Comparison of ENCODE assay signal across 19 cellular contexts in the genomic region with DNA sequence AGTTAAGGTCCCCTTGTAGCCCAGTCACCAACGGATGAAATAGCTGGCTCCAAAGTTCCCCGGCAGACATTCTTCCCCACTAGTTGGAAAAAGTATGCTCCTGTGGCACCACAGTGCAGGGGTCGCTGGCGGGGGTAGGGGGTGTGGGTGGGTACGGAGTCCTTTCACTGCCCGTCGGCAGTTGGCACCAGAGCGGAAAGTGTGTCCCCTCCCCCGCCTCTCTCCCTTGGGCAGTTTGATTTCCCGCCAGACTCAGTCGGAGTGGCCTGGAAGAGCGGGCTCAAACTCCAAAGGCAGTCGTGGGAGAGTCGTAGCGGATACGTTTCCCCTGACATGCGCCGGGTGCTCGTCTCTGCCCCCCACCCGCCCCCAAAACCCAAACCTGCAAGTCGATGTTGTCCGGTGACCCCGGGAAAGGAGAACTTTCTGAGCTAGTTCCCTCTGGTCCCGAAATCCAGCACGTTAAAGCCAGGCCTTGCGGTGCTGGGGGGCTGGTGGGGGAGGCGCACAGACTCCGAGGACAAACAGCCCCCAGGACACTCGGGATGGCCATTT. TPM values are rescaled to one million over a fixed set of nuclear protein-coding genes. Genes with fewer than 3 reads are reported as not detected.
DNase-seq lines count a peak whose midpoint lies in the region; ATAC-seq lines count a peak whose summit lies in the region.
"Had no signal": no experiment of that assay in that cellular context is flagged by ENCODE, and none has a peak within 500 bp of the region (broad histone marks: within the 10 kb centered on the region; RNA-seq: fewer than 3 reads in every experiment).

No MANE protein-coding gene starts in this region.

- H3K36me3 ChIP-seq in SJCRH30: no peaks in the 10 kb centered on the region
- no peaks in the 10 kb centered on the region for H3K36me3 ChIP-seq in iPS-15b (ENCODE audit: control insufficient read depth, insufficient read depth, low read length)
- H3K36me3 ChIP-seq: adrenal gland had no signal

- H3K9ac ChIP-seq in iPS-15b (ENCODE audit: low read depth, low read length): no peak overlapping the region

- peaks cover 29% of the 10 kb centered on the region for H3K4me1 ChIP-seq in SJCRH30
- H3K4me1 ChIP-seq in iPS-15b (ENCODE audit: control insufficient read depth, insufficient read depth, low read length): peaks cover 19% of the 10 kb centered on the region

- no peak for ATAC-seq in activated naive CD8-positive, alpha-beta T cell treated with anti-CD3 and anti-CD28 coated beads, Interleukin-2, amount 10 ng/mL, durations not matched to agents 7 days and 5 days (ENCODE audit: low read depth)
- ATAC-seq in GM21390 (IDR thresholded peaks at IDR 0.05; ENCODE audit: unreplicated experiment) (no peak), HG03432 (IDR thresholded peaks at IDR 0.05; ENCODE audit: unreplicated experiment) (no peak)
- ATAC-seq in effector memory CD8-positive, alpha-beta T cell (replicated peaks): no peak
- ATAC-seq: K562; mucosa of descending colon; stimulated activated naive CD8-positive, alpha-beta T cell treated with anti-CD3 and anti-CD28 coated beads, Interleukin-15, Interleukin-2, amounts not matched to agents 100 U/mL and 50 U/mL, for 24 hours had no signal

- peaks cover 24% of the 10 kb centered on the region for H3K27me3 ChIP-seq in SJCRH30
- peaks cover 67% of the 10 kb centered on the region for H3K27me3 ChIP-seq in iPS-15b (ENCODE audit: control insufficient read depth, insufficient read depth, low read length)

- peak overlapping the region; percentile 7 for H3K27ac Mint-ChIP-seq in activated naive CD8-positive, alpha-beta T cell treated with anti-CD3 and anti-CD28 coated beads, Interleukin-2, amount 10 ng/mL, durations not matched to agents 7 days and 5 days
- no peak overlapping the region for H3K27ac Mint-ChIP-seq in activated naive CD8-positive, alpha-beta T cell treated with anti-CD3 and anti-CD28 coated beads for 36 hours
- H3K27ac Mint-ChIP-seq in effector memory CD8-positive, alpha-beta T cell: no peak overlapping the region
- H3K27ac Mint-ChIP-seq: HFFc6 had no signal

- peak overlapping the region; percentile 58 for H3K27ac ChIP-seq in SJCRH30
- H3K27ac ChIP-seq: adrenal gland had no signal

- POLR2A ChIA-PET in activated naive CD8-positive, alpha-beta T cell treated with anti-CD3 and anti-CD28 coated beads, Interleukin-2, amount 10 ng/mL, durations not matched to agents 7 days and 5 days (lab: Charles Lee): no interaction called here

- no peaks in the 10 kb centered on the region for H3K9me3 ChIP-seq in SJCRH30 (replicated peaks)
- H3K9me3 ChIP-seq in iPS-15b (ENCODE audit: control insufficient read depth, insufficient read depth, low read length): no peaks in the 10 kb centered on the region
- H3K9me3 ChIP-seq: adrenal gland, mucosa of descending colon had no signal

- peaks cover 5% of the 10 kb centered on the region for H3K9me3 Mint-ChIP-seq in activated naive CD8-positive, alpha-beta T cell treated with anti-CD3 and anti-CD28 coated beads, Interleukin-2, amount 10 ng/mL, durations not matched to agents 7 days and 5 days
- peaks cover 9% of the 10 kb centered on the region for H3K9me3 Mint-ChIP-seq in activated naive CD8-positive, alpha-beta T cell treated with anti-CD3 and anti-CD28 coated beads for 36 hours
- peaks cover 0 to 10% of the 10 kb centered on the region in 2 donors for H3K9me3 Mint-ChIP-seq in effector memory CD8-positive, alpha-beta T cell
- H3K9me3 Mint-ChIP-seq: HFFc6 had no signal

- peaks cover 96% of the 10 kb centered on the region for H3K27me3 Mint-ChIP-seq in activated naive CD8-positive, alpha-beta T cell treated with anti-CD3 and anti-CD28 coated beads, Interleukin-2, amount 10 ng/mL, durations not matched to agents 7 days and 5 days
- H3K27me3 Mint-ChIP-seq in activated naive CD8-positive, alpha-beta T cell treated with anti-CD3 and anti-CD28 coated beads for 36 hours: peaks cover 100% of the 10 kb centered on the region
- peaks cover 93 to 100% of the 10 kb centered on the region in 2 donors for H3K27me3 Mint-ChIP-seq in effector memory CD8-positive, alpha-beta T cell

- H3K4me3 Mint-ChIP-seq in activated naive CD8-positive, alpha-beta T cell treated with anti-CD3 and anti-CD28 coated beads, Interleukin-2, amount 10 ng/mL, durations not matched to agents 7 days and 5 days: peak overlapping the region; percentile 43
- no peak overlapping the region for H3K4me3 Mint-ChIP-seq in activated naive CD8-positive, alpha-beta T cell treated with anti-CD3 and anti-CD28 coated beads for 36 hours
- no peak overlapping the region for H3K4me3 Mint-ChIP-seq in effector memory CD8-positive, alpha-beta T cell
- H3K4me3 Mint-ChIP-seq: HFFc6 had no signal

- DNase-seq in activated naive CD8-positive, alpha-beta T cell treated with anti-CD3 and anti-CD28 coated beads, Interleukin-2, amount 10 ng/mL, durations not matched to agents 7 days and 5 days: no peak
- no peak for DNase-seq in activated naive CD8-positive, alpha-beta T cell treated with anti-CD3 and anti-CD28 coated beads for 36 hours
- DNase-seq in SJCRH30: peak; percentile 48 to 61
- no peak for DNase-seq in effector memory CD8-positive, alpha-beta T cell
- no peak for DNase-seq in NCI-H146 (lab: John Stamatoyannopoulos, UW)
- DNase-seq: activated CD4-positive, CD25-positive, alpha-beta regulatory T cell; adrenal gland; cerebellar nuclear complex; DND-41; HFFc6; mucosa of descending colon; NCI-H446 treated with DMSO at 0.1 percent for 48 hours; stimulated activated naive CD8-positive, alpha-beta T cell treated with anti-CD3 and anti-CD28 coated beads, Interleukin-15, Interleukin-2, amounts not matched to agents 100 U/mL and 50 U/mL, for 24 hours had no signal

- peaks cover 65% of the 10 kb centered on the region for H3K4me1 Mint-ChIP-seq in activated naive CD8-positive, alpha-beta T cell treated with anti-CD3 and anti-CD28 coated beads, Interleukin-2, amount 10 ng/mL, durations not matched to agents 7 days and 5 days
- H3K4me1 Mint-ChIP-seq in activated naive CD8-positive, alpha-beta T cell treated with anti-CD3 and anti-CD28 coated beads for 36 hours: peaks cover 51% of the 10 kb centered on the region
- H3K4me1 Mint-ChIP-seq in effector memory CD8-positive, alpha-beta T cell (ENCODE audit: low read depth in 2 of 2): peaks cover 14 to 20% of the 10 kb centered on the region in 2 donors

- peaks cover 6% of the 10 kb centered on the region for H3K36me3 Mint-ChIP-seq in activated naive CD8-positive, alpha-beta T cell treated with anti-CD3 and anti-CD28 coated beads, Interleukin-2, amount 10 ng/mL, durations not matched to agents 7 days and 5 days
- H3K36me3 Mint-ChIP-seq in activated naive CD8-positive, alpha-beta T cell treated with anti-CD3 and anti-CD28 coated beads for 36 hours: peaks cover 5% of the 10 kb centered on the region
- peaks cover 76% of the 10 kb centered on the region for H3K36me3 Mint-ChIP-seq in effector memory CD8-positive, alpha-beta T cell (ENCODE audit: insufficient read depth)

- H3K4me3 ChIP-seq in SJCRH30: peak overlapping the region; percentile 54
- peak overlapping the region; percentile 75 for H3K4me3 ChIP-seq in iPS-15b (ENCODE audit: low read depth, low read length)
- H3K4me3 ChIP-seq: adrenal gland, K562, mucosa of descending colon, smooth muscle cell had no signal

RNA-seq across cellular contexts. Expression of a gene that starts 4.5 kb away (rescaled TPM):
- under 1 TPM; 0.74 to 0.78 TPM for total RNA-seq in activated naive CD8-positive, alpha-beta T cell treated with anti-CD3 and anti-CD28 coated beads, Interleukin-2, amount 10 ng/mL, durations not matched to agents 7 days and 5 days
- under 1 TPM; 0.14 to 0.29 TPM for total RNA-seq in activated naive CD8-positive, alpha-beta T cell treated with anti-CD3 and anti-CD28 coated beads for 36 hours
- total RNA-seq in SJCRH30 (2014; rRNA removed; shearing (Covaris generic)): 0.51 and 0.76 TPM in 2 replicates
- total RNA-seq: adrenal gland, HFFc6, K562, mucosa of descending colon, progenitor cell of endocrine pancreas, smooth muscle cell had no signal

Comparison
In these comparisons a context has a peak if more than half of its experiments do, and no peak if none do; other contexts are left out.
1. DNase-seq: peak in SJCRH30 (2 of 2); none in activated naive CD8-positive, alpha-beta T cell treated with anti-CD3 and anti-CD28 coated beads, Interleukin-2, amount 10 ng/mL, durations not matched to agents 7 days and 5 days (single experiment), activated naive CD8-positive, alpha-beta T cell treated with anti-CD3 and anti-CD28 coated beads for 36 hours (single experiment), effector memory CD8-positive, alpha-beta T cell (0 of 3) and NCI-H146 (single experiment).